In genomic region chrX:151754042-151754419, GRCh38 we compare ENCODE assay signal across 11 cellular contexts. TPM values are rescaled to one million over a fixed set of nuclear protein-coding genes. Genes with fewer than 3 reads are reported as not detected.
DNase-seq lines count a peak whose midpoint lies in the region; ATAC-seq and TF ChIP-seq lines count a peak whose summit lies in the region.
"Had no signal": no experiment of that assay in that cellular context is flagged by ENCODE, and none has a peak within 500 bp of the region (broad histone marks: within the 10 kb centered on the region; RNA-seq: fewer than 3 reads in every experiment).

No MANE protein-coding gene starts in this region.

- intact Hi-C loops in lower leg skin (cut with DNase I; ENCODE audit: low total_unique reads): loop anchor here (5.0 kb wide), 1 partner anchor 883 kb away; the partner anchor contains the start of gene GABRQ
- intact Hi-C loops in left colon (cut with DNase I, micrococcal nuclease): loop anchor here in 1 of 2 donors (5.0 kb wide), 1 partner anchor 878 kb away; no protein-coding TSS in a partner anchor

- no peak for TF ChIP-seq POLR2A in lower leg skin (IDR thresholded peaks at IDR 0.05)

- peak; percentile 62 for DNase-seq in DMS 273 (lab: John Stamatoyannopoulos, UW; ENCODE audit: unreplicated experiment)
- peak; percentile 46 for DNase-seq in NCI-H1092 (lab: John Stamatoyannopoulos, UW)
- DNase-seq in astrocyte of the hippocampus (ENCODE audit: low read depth, low spot score): peak; percentile 84
- DNase-seq in lower leg skin (ENCODE audit: low spot score in 2 of 2): peak; percentile 15 to 74
- no peak for DNase-seq in left colon
- DNase-seq in RPMI8226: no peak

- TF ChIP-seq CTCF in lower leg skin (IDR thresholded peaks at IDR 0.05): no peak

- WGBS in lower leg skin, 2 donors: 42 to 50% methylated on average over 6 of the region's 6 CpGs

- no peak for ATAC-seq in HG03442 (IDR thresholded peaks at IDR 0.05; ENCODE audit: unreplicated experiment)
- no peak for ATAC-seq in left colon
- no peak for ATAC-seq in HG02759 (IDR thresholded peaks at IDR 0.05; ENCODE audit: unreplicated experiment)

- no peak overlapping the region for H3K4me3 ChIP-seq in lower leg skin (ENCODE audit: low read depth, poor library complexity, severe bottlenecking)
- H3K4me3 ChIP-seq: mucosa of descending colon, upper lobe of left lung had no signal

RNA-seq across cellular contexts. Expression of gene CNGA2, which starts 19.5 kb away (rescaled TPM):
- total RNA-seq in lower leg skin: not detected
- total RNA-seq in left colon: not detected
- total RNA-seq: activated T-helper 2 cell treated with anti-CD3 and anti-CD28 coated beads, Interferon-gamma antibody, Interleukin-2, Interleukin-4, amounts not matched to agents 10 μg/mL and 5 μg/mL and 100 μg/mL, durations not matched to agents 14 hours and 24 hours and 36 hours; mucosa of descending colon; upper lobe of left lung had no signal

RNA-seq across cellular contexts. Expression of gene FATE1, which starts 38.2 kb away (rescaled TPM):
- total RNA-seq in lower leg skin (under 1 TPM in 1 of 4 donors, not detected in 3; 0.80 TPM), left colon (not detected)
- total RNA-seq: activated T-helper 2 cell treated with anti-CD3 and anti-CD28 coated beads, Interferon-gamma antibody, Interleukin-2, Interleukin-4, amounts not matched to agents 10 μg/mL and 5 μg/mL and 100 μg/mL, durations not matched to agents 14 hours and 24 hours and 36 hours; mucosa of descending colon had no signal

RNA-seq across cellular contexts. Expression of gene PRRG3, which starts 58.8 kb away (rescaled TPM):
- 1 to 10 TPM in 1 of 4 donors, under 1 TPM in 3; 0.13 to 1.2 (median 0.35) TPM for total RNA-seq in lower leg skin
- 1 to 10 TPM in 1 of 2 donors, under 1 TPM in 1; 0.37 to 2.1 TPM for total RNA-seq in left colon
- total RNA-seq: activated T-helper 2 cell treated with anti-CD3 and anti-CD28 coated beads, Interferon-gamma antibody, Interleukin-2, Interleukin-4, amounts not matched to agents 10 μg/mL and 5 μg/mL and 100 μg/mL, durations not matched to agents 14 hours and 24 hours and 36 hours had no signal

Comparison
In these comparisons a context has a peak if more than half of its experiments do, and no peak if none do; other contexts are left out.
1. DNase-seq: peak in DMS 273 (single experiment), NCI-H1092 (single experiment), astrocyte of the hippocampus (single experiment) and lower leg skin (2 of 2); none in left colon (0 of 2) and RPMI8226 (single experiment).